ENCODE assay signal across 1 cellular context in genomic region chr17:64505320-64506200, GRCh38.
TF ChIP-seq lines count a peak whose summit lies in the region.

No MANE protein-coding gene starts in this region.

TF ChIP-seq in HepG2, 621 proteins besides CTCF, POLR2A, EP300 and RAD21 (continued from another document and continues in another):
- 0 out of 2 replicates have a peak, but pooled peaks have one; percentile 4 for TF ChIP-seq PBX2 (CRISPR knock-in tag; IDR thresholded peaks at IDR 0.05)
- TF ChIP-seq PTBP1 (IDR thresholded peaks at IDR 0.05; ENCODE audit: low read depth, low read length, poor library complexity, severe bottlenecking), result no peak
- TF ChIP-seq ZNF766 (CRISPR knock-in tag; IDR thresholded peaks at IDR 0.05; ENCODE audit: borderline replicate concordance), result peak; percentile 33; the same call in 1 of the 2 replicates
- TF ChIP-seq ZNF780A (CRISPR knock-in tag; IDR thresholded peaks at IDR 0.05), result no peak
- no peak for TF ChIP-seq ZNF790 (CRISPR knock-in tag; IDR thresholded peaks at IDR 0.05; ENCODE audit: borderline replicate concordance)
- no peak for TF ChIP-seq ZNF20 (CRISPR knock-in tag; IDR thresholded peaks at IDR 0.05)
- no peak for TF ChIP-seq RFX1 (IDR thresholded peaks at IDR 0.05)
- no peak for TF ChIP-seq CREB1 (IDR thresholded peaks at IDR 0.05)
- TF ChIP-seq CREB1 (CRISPR knock-in tag; IDR thresholded peaks at IDR 0.05), result peak; percentile 56; the same call in 1 of the 2 replicates
- TF ChIP-seq ERF (CRISPR knock-in tag; IDR thresholded peaks at IDR 0.05), result peak; percentile 70; the same call in 1 of the 2 replicates
- TF ChIP-seq NCOR1 (IDR thresholded peaks at IDR 0.05; ENCODE audit: borderline replicate concordance, low read length), result no peak; the same call in 1 of the 2 replicates
- peak; percentile 60; the same call in 1 of the 2 replicates for TF ChIP-seq FOXJ3 (CRISPR knock-in tag; IDR thresholded peaks at IDR 0.05; ENCODE audit: borderline replicate concordance)
- TF ChIP-seq ZNF232 (CRISPR knock-in tag; IDR thresholded peaks at IDR 0.05; ENCODE audit: borderline replicate concordance), result peak; percentile 65; the same call in 1 of the 2 replicates
- no peak for TF ChIP-seq ZNF770 (CRISPR knock-in tag; IDR thresholded peaks at IDR 0.05)
- peak; percentile 72; the same call in 1 of the 2 replicates for TF ChIP-seq ZNF704 (CRISPR knock-in tag; IDR thresholded peaks at IDR 0.05; ENCODE audit: borderline replicate concordance)
- no peak for TF ChIP-seq ZNF34 (CRISPR knock-in tag; IDR thresholded peaks at IDR 0.05; ENCODE audit: borderline replicate concordance)
- TF ChIP-seq FOXK1 (CRISPR knock-in tag; IDR thresholded peaks at IDR 0.05; ENCODE audit: borderline replicate concordance, low read depth), result no peak
- no peak for TF ChIP-seq ZNF775 (CRISPR knock-in tag; IDR thresholded peaks at IDR 0.05; ENCODE audit: borderline replicate concordance)
- TF ChIP-seq SOX5 (CRISPR knock-in tag; IDR thresholded peaks at IDR 0.05; ENCODE audit: borderline replicate concordance), result peak; percentile 49; the same call in 1 of the 2 replicates
- TF ChIP-seq SAP130 (CRISPR knock-in tag; IDR thresholded peaks at IDR 0.05; ENCODE audit: low read depth), result peak; percentile 70
- peak; percentile 35; the same call in 1 of the 2 replicates for TF ChIP-seq TBX2 (CRISPR knock-in tag; IDR thresholded peaks at IDR 0.05; ENCODE audit: borderline replicate concordance)
- no peak for TF ChIP-seq ZBTB46 (CRISPR knock-in tag; IDR thresholded peaks at IDR 0.05; ENCODE audit: borderline replicate concordance)
- TF ChIP-seq FLYWCH1 (CRISPR knock-in tag; IDR thresholded peaks at IDR 0.05), result 0 out of 2 replicates have a peak, but pooled peaks have one; percentile 71
- 0 out of 2 replicates have a peak, but pooled peaks have one; percentile 61 for TF ChIP-seq ZNF205 (CRISPR knock-in tag; IDR thresholded peaks at IDR 0.05)
- no peak for TF ChIP-seq TRIM24 (CRISPR knock-in tag; IDR thresholded peaks at IDR 0.05)
- TF ChIP-seq ZNF530 (CRISPR knock-in tag; IDR thresholded peaks at IDR 0.05; ENCODE audit: low read depth), result peak; percentile 75; the same call in 1 of the 2 replicates
- TF ChIP-seq ATF7 (IDR thresholded peaks at IDR 0.05), result no peak
- TF ChIP-seq ATF7 (CRISPR knock-in tag; IDR thresholded peaks at IDR 0.05), result no peak
- no peak for TF ChIP-seq ZFP36 (IDR thresholded peaks at IDR 0.05; ENCODE audit: borderline replicate concordance, low read depth, low read length, partially characterized antibody)
- TF ChIP-seq HNRNPLL (IDR thresholded peaks at IDR 0.05; ENCODE audit: low read depth, low read length, poor library complexity, severe bottlenecking), result peak; percentile 84
- no peak for TF ChIP-seq MAFF (IDR thresholded peaks at IDR 0.05; ENCODE audit: low read depth, low read length)
- no peak for TF ChIP-seq ZNF562 (CRISPR knock-in tag; IDR thresholded peaks at IDR 0.05; ENCODE audit: borderline replicate concordance)
- peak; percentile 64; the same call in 1 of the 2 replicates for TF ChIP-seq ATF2 (CRISPR knock-in tag; IDR thresholded peaks at IDR 0.05)
- no peak for TF ChIP-seq ZNF503 (CRISPR knock-in tag; IDR thresholded peaks at IDR 0.05)
- peak; percentile 75 for TF ChIP-seq HNRNPL (IDR thresholded peaks at IDR 0.05; ENCODE audit: low read depth, low read length)
- TF ChIP-seq PATZ1 (CRISPR knock-in tag; IDR thresholded peaks at IDR 0.05), result no peak; the same call in 1 of the 2 replicates
- TF ChIP-seq RARA (CRISPR knock-in tag; IDR thresholded peaks at IDR 0.05), result no peak
- peak; percentile 80; the same call in 1 of the 2 replicates for TF ChIP-seq BRD4 (CRISPR knock-in tag; IDR thresholded peaks at IDR 0.05)
- TF ChIP-seq HOXA3 (CRISPR knock-in tag; IDR thresholded peaks at IDR 0.05), result peak; percentile 98
- 0 out of 2 replicates have a peak, but pooled peaks have one; percentile 20 for TF ChIP-seq ZNF75D (CRISPR knock-in tag; IDR thresholded peaks at IDR 0.05; ENCODE audit: borderline replicate concordance)
- no peak for TF ChIP-seq HNRNPUL1 (IDR thresholded peaks at IDR 0.05; ENCODE audit: low read depth, low read length)
- peak; percentile 52; the same call in 1 of the 2 replicates for TF ChIP-seq POGZ (CRISPR knock-in tag; IDR thresholded peaks at IDR 0.05)
- TF ChIP-seq NFE2 (CRISPR knock-in tag; IDR thresholded peaks at IDR 0.05), result no peak
- 0 out of 2 replicates have a peak, but pooled peaks have one; percentile 59 for TF ChIP-seq ZNF782 (CRISPR knock-in tag; IDR thresholded peaks at IDR 0.05; ENCODE audit: borderline replicate concordance)
- TF ChIP-seq GATA4 (IDR thresholded peaks at IDR 0.05; ENCODE audit: borderline replicate concordance, low read depth), result no peak
- TF ChIP-seq MXD4 (CRISPR knock-in tag; IDR thresholded peaks at IDR 0.05), result peak; percentile 41
- TF ChIP-seq ZNF543 (CRISPR knock-in tag; IDR thresholded peaks at IDR 0.05), result peak; percentile 36; the same call in 1 of the 2 replicates
- TF ChIP-seq ZEB1 (IDR thresholded peaks at IDR 0.05; ENCODE audit: insufficient replicate concordance, low read depth), result peak; percentile 8
- TF ChIP-seq KAT8 (CRISPR knock-in tag; IDR thresholded peaks at IDR 0.05), result peak; percentile 79
- peak; percentile 14 for TF ChIP-seq IKZF4 (CRISPR knock-in tag; IDR thresholded peaks at IDR 0.05; ENCODE audit: borderline replicate concordance, low read depth, not compliant biosample characterization)
- TF ChIP-seq GABPA (IDR thresholded peaks at IDR 0.05; ENCODE audit: low read depth, low read length), result no peak
- 0 out of 2 replicates have a peak, but pooled peaks have one; percentile 41 for TF ChIP-seq GABPA (CRISPR knock-in tag; IDR thresholded peaks at IDR 0.05; ENCODE audit: low read depth)
- no peak for TF ChIP-seq TCF12 (IDR thresholded peaks at IDR 0.05)
- TF ChIP-seq TCF12 (CRISPR knock-in tag; IDR thresholded peaks at IDR 0.05), result 0 out of 2 replicates have a peak, but pooled peaks have one; percentile 37
- 0 out of 2 replicates have a peak, but pooled peaks have one; percentile 68 for TF ChIP-seq DNMT3B (CRISPR knock-in tag; conservative IDR thresholded peaks at IDR 0.05)
- TF ChIP-seq ONECUT2 (CRISPR knock-in tag; IDR thresholded peaks at IDR 0.05), result no peak
- no peak for TF ChIP-seq ZNF546 (CRISPR knock-in tag; conservative IDR thresholded peaks at IDR 0.05)
- TF ChIP-seq TBP (CRISPR knock-in tag; IDR thresholded peaks at IDR 0.05), result no peak
- TF ChIP-seq MEF2D (CRISPR knock-in tag; IDR thresholded peaks at IDR 0.05), result no peak
- 0 out of 2 replicates have a peak, but pooled peaks have one; percentile 2 for TF ChIP-seq CEBPG (CRISPR knock-in tag; IDR thresholded peaks at IDR 0.05)
